In the genomic region with DNA sequence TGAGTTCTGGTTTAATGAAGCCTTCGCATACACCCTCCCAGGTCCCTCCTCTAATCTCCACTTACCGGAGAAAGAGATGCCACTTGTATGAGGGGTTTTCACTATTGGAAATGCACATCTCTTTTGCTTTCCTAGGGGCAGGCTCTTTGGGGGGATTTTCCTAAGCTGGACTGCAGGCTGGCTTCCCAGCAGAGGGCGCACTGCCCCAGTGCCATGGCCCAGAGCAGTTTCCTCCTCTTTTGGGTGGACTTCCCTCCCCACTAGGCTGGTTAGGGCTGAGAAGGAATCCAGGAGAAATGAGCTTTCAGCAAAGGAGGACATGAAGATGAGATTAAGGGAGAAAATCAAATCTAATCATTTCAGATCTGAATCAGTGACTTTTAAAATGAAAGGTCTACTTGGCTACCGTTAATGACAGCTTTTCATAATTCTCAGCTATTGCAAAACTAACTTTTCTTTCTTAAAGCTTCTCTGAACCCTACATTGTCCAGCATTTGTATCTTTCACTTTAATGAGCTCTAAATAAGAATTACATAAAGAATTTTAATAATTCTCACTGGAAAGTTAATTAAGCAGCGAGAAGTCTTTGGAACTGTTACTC, we compare ENCODE assay signal across 9 cellular contexts.
DNase-seq lines count a peak whose midpoint lies in the region; ATAC-seq and TF ChIP-seq lines count a peak whose summit lies in the region.
"Had no signal": no experiment of that assay in that cellular context is flagged by ENCODE, and none has a peak within 500 bp of the region (broad histone marks: within the 10 kb centered on the region; RNA-seq: fewer than 3 reads in every experiment).

No MANE protein-coding gene starts in this region.

- peaks cover 3% of the 10 kb centered on the region for H3K9me3 ChIP-seq in adipocyte (ENCODE audit: control insufficient read depth, low read length)
- H3K9me3 ChIP-seq in upper lobe of right lung, result no peaks in the 10 kb centered on the region

- no peaks in the 10 kb centered on the region for H3K4me1 Mint-ChIP-seq in activated CD4-positive, alpha-beta T cell treated with anti-CD3 and anti-CD28 coated beads for 36 hours

- H3K4me3 Mint-ChIP-seq in activated CD4-positive, alpha-beta T cell treated with anti-CD3 and anti-CD28 coated beads for 36 hours, result no peak overlapping the region
- H3K4me3 Mint-ChIP-seq: dendritic cell treated with granulocyte-macrophage colony-stimulating factor and Interleukin-4, amounts not matched to agents 40 ng/mL and 50 ng/mL, for 4 days had no signal

- TF ChIP-seq CTCF in upper lobe of right lung (IDR thresholded peaks at IDR 0.05), result peak; percentile 66

- H3K9ac ChIP-seq in adipocyte (ENCODE audit: low read length), result no peak overlapping the region

- no peak overlapping the region for H3K27ac Mint-ChIP-seq in activated CD4-positive, alpha-beta T cell treated with anti-CD3 and anti-CD28 coated beads for 36 hours
- H3K27ac Mint-ChIP-seq: dendritic cell treated with granulocyte-macrophage colony-stimulating factor and Interleukin-4, amounts not matched to agents 40 ng/mL and 50 ng/mL, for 4 days had no signal

- H3K27me3 ChIP-seq in adipocyte (replicated peaks; ENCODE audit: control insufficient read depth, insufficient read depth, low read length), result peaks cover 25% of the 10 kb centered on the region
- no peaks in the 10 kb centered on the region for H3K27me3 ChIP-seq in upper lobe of right lung

- H3K36me3 ChIP-seq in adipocyte (ENCODE audit: control insufficient read depth, insufficient read depth, low read length, severe bottlenecking), result no peaks in the 10 kb centered on the region
- no peaks in the 10 kb centered on the region for H3K36me3 ChIP-seq in upper lobe of right lung

- H3K4me3 ChIP-seq in adipocyte (ENCODE audit: low read length), result no peak overlapping the region
- no peak overlapping the region for H3K4me3 ChIP-seq in upper lobe of right lung

- CTCF ChIA-PET in activated CD4-positive, alpha-beta T cell treated with anti-CD3 and anti-CD28 coated beads for 36 hours (lab: Charles Lee), result interaction anchor here (0.7 to 2.2 kb wide), 6 partner anchors 10 to 1236 kb away, joined by 3 to 10 read pairs (median 3); no protein-coding TSS in a partner anchor

- H3K4me1 ChIP-seq in adipocyte (ENCODE audit: control insufficient read depth, insufficient read depth, low read length) (peaks cover 5% of the 10 kb centered on the region), upper lobe of right lung (no peaks in the 10 kb centered on the region)

- no peak for ATAC-seq in activated CD4-positive, alpha-beta T cell treated with anti-CD3 and anti-CD28 coated beads for 36 hours
- ATAC-seq in GM21786 (IDR thresholded peaks at IDR 0.05; ENCODE audit: unreplicated experiment), result peak; percentile 68
- peak; percentile 86 for ATAC-seq in upper lobe of right lung

- no peaks in the 10 kb centered on the region for H3K27me3 Mint-ChIP-seq in activated CD4-positive, alpha-beta T cell treated with anti-CD3 and anti-CD28 coated beads for 36 hours
- H3K27me3 Mint-ChIP-seq: dendritic cell treated with granulocyte-macrophage colony-stimulating factor and Interleukin-4, amounts not matched to agents 40 ng/mL and 50 ng/mL, for 4 days had no signal

- DNase-seq in activated CD4-positive, alpha-beta T cell treated with anti-CD3 and anti-CD28 coated beads for 36 hours, result peak; percentile 44
- no peak for DNase-seq in activated CD4-positive, alpha-beta T cell treated with anti-CD3 and anti-CD28 coated beads, Interleukin-2, amount 50 U/mL, for 1 hour
- DNase-seq in MV-4-11 (lab: John Stamatoyannopoulos, UW), result peak; percentile 42
- DNase-seq in adipocyte (ENCODE audit: low read depth), result peak; percentile 43
- peak; percentile 8 for DNase-seq in kidney glomerular epithelial cell (lab: John Stamatoyannopoulos, UW)
- DNase-seq in upper lobe of right lung, result peak; percentile 72
- no peak for DNase-seq in putamen (ENCODE audit: low spot score)

- intact Hi-C loops in activated CD4-positive, alpha-beta T cell treated with anti-CD3 and anti-CD28 coated beads for 36 hours (cut with DNase I, micrococcal nuclease), result loop anchor here in 1 of 2 experiments (5.0 to 10.0 kb wide), 2 partner anchors 1530 to 1552 kb away; a partner anchor contains a TSS
- intact Hi-C loops in upper lobe of right lung (cut with DNase I), result no loop called here

- H3K27ac ChIP-seq in upper lobe of right lung, result no peak overlapping the region

- H3K9me3 Mint-ChIP-seq in activated CD4-positive, alpha-beta T cell treated with anti-CD3 and anti-CD28 coated beads for 36 hours (ENCODE audit: low read depth), result no peaks in the 10 kb centered on the region
- H3K9me3 Mint-ChIP-seq: dendritic cell treated with granulocyte-macrophage colony-stimulating factor and Interleukin-4, amounts not matched to agents 40 ng/mL and 50 ng/mL, for 4 days had no signal

- POLR2A ChIA-PET in activated CD4-positive, alpha-beta T cell treated with anti-CD3 and anti-CD28 coated beads for 36 hours (lab: Charles Lee), result no interaction called here

- no peaks in the 10 kb centered on the region for H3K36me3 Mint-ChIP-seq in activated CD4-positive, alpha-beta T cell treated with anti-CD3 and anti-CD28 coated beads for 36 hours (ENCODE audit: low read depth)

Comparison
In these comparisons a context has a peak if more than half of its experiments do, and no peak if none do; other contexts are left out.
1. DNase-seq: peak in activated CD4-positive, alpha-beta T cell treated with anti-CD3 and anti-CD28 coated beads for 36 hours (single experiment), MV-4-11 (single experiment), adipocyte (single experiment), kidney glomerular epithelial cell (single experiment) and upper lobe of right lung (single experiment); none in activated CD4-positive, alpha-beta T cell treated with anti-CD3 and anti-CD28 coated beads, Interleukin-2, amount 50 U/mL, for 1 hour (single experiment) and putamen (single experiment).